21 cellular contexts compared by ENCODE assay signal in the genomic region with DNA sequence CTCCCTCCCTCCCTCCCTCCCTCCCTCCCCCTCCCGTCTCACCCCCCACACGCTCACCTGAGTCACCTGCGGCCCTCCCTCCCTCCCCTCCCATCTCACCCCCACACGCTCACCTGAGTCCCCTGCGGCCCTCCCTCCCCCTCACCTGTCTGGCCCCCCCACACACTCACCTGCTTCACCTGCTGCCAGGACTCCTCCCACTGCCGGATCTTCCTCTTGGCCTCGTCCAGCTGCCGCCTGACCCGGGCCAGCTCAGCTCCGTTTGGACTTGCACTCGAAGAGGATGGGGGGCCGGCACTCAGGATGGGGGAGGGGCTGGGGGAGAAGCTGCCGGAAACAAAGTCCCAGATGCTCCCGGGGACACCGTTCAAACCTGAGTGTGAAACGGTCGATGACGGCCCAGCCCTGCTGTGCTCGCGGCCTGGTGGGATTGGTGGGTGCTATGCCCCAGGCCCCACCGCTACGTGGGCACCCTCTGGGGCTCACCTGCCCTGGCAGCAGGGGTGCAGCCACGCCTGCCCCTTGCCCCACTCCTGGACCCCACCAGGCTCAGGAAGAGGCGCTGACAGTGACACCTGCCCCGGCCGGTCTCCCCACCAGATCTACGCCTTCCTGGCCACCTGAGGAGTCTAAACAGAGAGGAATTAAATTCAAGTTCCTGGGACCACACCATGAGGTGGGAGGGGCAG. TPM values are rescaled to one million over a fixed set of nuclear protein-coding genes. Genes with fewer than 3 reads are reported as not detected.
"Had no signal": no experiment of that assay in that cellular context is flagged by ENCODE, and none has a peak within 500 bp of the region (broad histone marks: within the 10 kb centered on the region; RNA-seq: fewer than 3 reads in every experiment).

No MANE protein-coding gene starts in this region.

- H3K4me1 ChIP-seq: colonic mucosa, left lung, right atrium auricular region, tibial nerve, vagina had no signal

- H3K36me3 Mint-ChIP-seq: activated naive CD8-positive, alpha-beta T cell; natural killer cell had no signal

- H3K4me3 ChIP-seq: colonic mucosa, hepatocyte, left lung, right atrium auricular region, tibial nerve, vagina had no signal

- H2AFZ ChIP-seq: hepatocyte had no signal

- H3K4me3 Mint-ChIP-seq: activated B cell treated with CpG ODN at 0.5 μM for 24 hours; activated CD4-positive, alpha-beta T cell treated with anti-CD3 and anti-CD28 coated beads, Interleukin-2, amount 10 ng/mL, durations not matched to agents 24 days and 14 days; activated CD8-positive, alpha-beta T cell treated with anti-CD3 and anti-CD28 coated beads, Interleukin-2, amount 10 ng/mL, durations not matched to agents 7 days and 5 days; activated naive CD8-positive, alpha-beta T cell; memory B cell; natural killer cell; stimulated activated memory B cell treated with anti-CD40 and anti-IgM and Interleukin-4, amounts not matched to agents 10 μg/mL and 1 μg/mL and 100 μg/mL, for 72 hours had no signal

- H3K27ac ChIP-seq: colonic mucosa, hepatocyte, left lung, right atrium auricular region, tibial nerve, vagina had no signal

- DNase-seq: activated B cell treated with CpG ODN at 0.5 μM for 24 hours; activated CD4-positive, alpha-beta T cell treated with anti-CD3 and anti-CD28 coated beads, Interleukin-2, amount 10 ng/mL, durations not matched to agents 24 days and 14 days; activated CD8-positive, alpha-beta memory T cell treated with anti-CD3 and anti-CD28 coated beads, Interleukin-2, amount 50 U/mL, for 4 hours; activated CD8-positive, alpha-beta T cell treated with anti-CD3 and anti-CD28 coated beads, Interleukin-2, amount 10 ng/mL, durations not matched to agents 7 days and 5 days; activated gamma-delta T cell treated with Interleukin-2 at 50 U/mL for 16 hours; amniotic stem cell; central memory CD4-positive, alpha-beta T cell; colonic mucosa; natural killer cell; nucleus accumbens; stimulated activated CD4-positive, alpha-beta T cell treated with anti-CD3 and anti-CD28 coated beads, Interleukin-2, amount 100 ng/mL, for 48 hours had no signal

- H3K27me3 Mint-ChIP-seq: activated B cell treated with CpG ODN at 0.5 μM for 24 hours; activated CD4-positive, alpha-beta T cell treated with anti-CD3 and anti-CD28 coated beads, Interleukin-2, amount 10 ng/mL, durations not matched to agents 24 days and 14 days; activated naive CD8-positive, alpha-beta T cell; memory B cell; stimulated activated memory B cell treated with anti-CD40 and anti-IgM and Interleukin-4, amounts not matched to agents 10 μg/mL and 1 μg/mL and 100 μg/mL, for 72 hours had no signal

- H3K9me3 ChIP-seq: colonic mucosa, left lung, right atrium auricular region, tibial nerve, vagina had no signal

- H3K4me2 ChIP-seq: hepatocyte had no signal

- H3K27ac Mint-ChIP-seq: activated B cell treated with CpG ODN at 0.5 μM for 24 hours; activated CD4-positive, alpha-beta T cell treated with anti-CD3 and anti-CD28 coated beads, Interleukin-2, amount 10 ng/mL, durations not matched to agents 24 days and 14 days; activated CD8-positive, alpha-beta T cell treated with anti-CD3 and anti-CD28 coated beads, Interleukin-2, amount 10 ng/mL, durations not matched to agents 7 days and 5 days; activated naive CD8-positive, alpha-beta T cell; memory B cell; natural killer cell; stimulated activated memory B cell treated with anti-CD40 and anti-IgM and Interleukin-4, amounts not matched to agents 10 μg/mL and 1 μg/mL and 100 μg/mL, for 72 hours had no signal

- ATAC-seq: activated CD8-positive, alpha-beta T cell treated with anti-CD3 and anti-CD28 coated beads, Interleukin-2, amount 10 ng/mL, durations not matched to agents 7 days and 5 days; esophagus mucosa; left lung; natural killer cell; stimulated activated memory B cell treated with anti-CD40 and anti-IgM and Interleukin-4, amounts not matched to agents 10 μg/mL and 1 μg/mL and 100 μg/mL, for 72 hours had no signal

- H3K27me3 ChIP-seq: colonic mucosa, hepatocyte, left lung, right atrium auricular region, tibial nerve, vagina had no signal

- H3K79me2 ChIP-seq: hepatocyte had no signal

- H3K9me3 Mint-ChIP-seq: activated B cell treated with CpG ODN at 0.5 μM for 24 hours; activated CD4-positive, alpha-beta T cell treated with anti-CD3 and anti-CD28 coated beads, Interleukin-2, amount 10 ng/mL, durations not matched to agents 24 days and 14 days; memory B cell; natural killer cell; stimulated activated memory B cell treated with anti-CD40 and anti-IgM and Interleukin-4, amounts not matched to agents 10 μg/mL and 1 μg/mL and 100 μg/mL, for 72 hours had no signal

- H3K4me1 Mint-ChIP-seq: natural killer cell had no signal

RNA-seq across cellular contexts. Expression of a gene that starts 34.2 kb away (rescaled TPM):
- polyA plus RNA-seq: keratinocyte had no signal
